ENCODE assay signal across 15 cellular contexts in genomic region chr16:74743045-74743667, GRCh38. TPM values are rescaled to one million over a fixed set of nuclear protein-coding genes. Genes with fewer than 3 reads are reported as not detected.
DNase-seq lines count a peak whose midpoint lies in the region; ATAC-seq, FAIRE-seq and TF ChIP-seq lines count a peak whose summit lies in the region.
"Had no signal": no experiment of that assay in that cellular context is flagged by ENCODE, and none has a peak within 500 bp of the region (broad histone marks: within the 10 kb centered on the region; RNA-seq: fewer than 3 reads in every experiment).

No MANE protein-coding gene starts in this region.

- RAD21 ChIA-PET in HCT116 (lab: Charles Lee; ENCODE audit: low non-redundant PET in 1 of 2, low total read pairs in 2 of 2, uncharacterized antibody in 2 of 2, unreplicated experiment in 2 of 2) = no interaction called here

- TF ChIP-seq CTCF in HCT116 (IDR thresholded peaks at IDR 0.05 in 2 of 3, conservative IDR thresholded peaks at IDR 0.05 in 1 of 3; ENCODE audit: borderline replicate concordance in 1 of 3, insufficient read depth in 1 of 3, low read depth in 2 of 3, low read length in 2 of 3) (no peak), mesothelial cell of epicardium (IDR thresholded peaks at IDR 0.05; ENCODE audit: unreplicated experiment) (no peak)

- ATAC-seq in HCT116 = peak; percentile 24; the same call in 1 of the 2 replicates
- no peak for ATAC-seq in GM18519 (IDR thresholded peaks at IDR 0.05; ENCODE audit: low FRiP score, unreplicated experiment)
- ATAC-seq in aorta (ENCODE audit: low FRiP score) = no peak

- no peak for TF ChIP-seq RAD21 in HCT116 (IDR thresholded peaks at IDR 0.05; ENCODE audit: low read depth)

- H2AFZ ChIP-seq in HCT116 (ENCODE audit: low read depth, low read length, poor library complexity, severe bottlenecking) = peak overlapping the region; percentile 20

- BruUV-seq in HCT116 (replicated peaks; lab: Mats Ljungman, UMichigan) = TSS peak; percentile 93

- no peak for TF ChIP-seq POLR2A in HCT116 (IDR thresholded peaks at IDR 0.05; ENCODE audit: borderline replicate concordance, extremely low read depth, insufficient read depth, insufficient read length)

- H3K27me3 Mint-ChIP-seq in mesothelial cell of epicardium (ENCODE audit: low read depth) = no peaks in the 10 kb centered on the region
- H3K27me3 Mint-ChIP-seq: activated CD4-positive, alpha-beta memory T cell treated with anti-CD3 and anti-CD28 coated beads, Interleukin-2, amount 10 ng/mL, durations not matched to agents 7 days and 5 days had no signal

- no peak overlapping the region for H3K4me3 Mint-ChIP-seq in mesothelial cell of epicardium
- H3K4me3 Mint-ChIP-seq: activated CD4-positive, alpha-beta memory T cell treated with anti-CD3 and anti-CD28 coated beads, Interleukin-2, amount 10 ng/mL, durations not matched to agents 7 days and 5 days had no signal

- POLR2A ChIA-PET in HCT116 (lab: Charles Lee) = no interaction called here

- WGBS in small intestine, 3 donors = 22 to 42% (median 37%) methylated on average over 8 of the region's 8 CpGs
- WGBS in aorta, 2 donors = 34 to 35% methylated on average over 8 of the region's 8 CpGs

- H3K9me3 ChIP-seq in HCT116 (ENCODE audit: control insufficient read depth in 1 of 2, insufficient read depth in 1 of 2, low read depth in 1 of 2, low read length in 2 of 2) = no peaks in the 10 kb centered on the region
- no peaks in the 10 kb centered on the region for H3K9me3 ChIP-seq in small intestine (ENCODE audit: control insufficient read depth, low read depth)
- no peaks in the 10 kb centered on the region for H3K9me3 ChIP-seq in aorta (ENCODE audit: control insufficient read depth, low read length)
- H3K9me3 ChIP-seq: esophagus muscularis mucosa had no signal

- H3K27ac ChIP-seq in HCT116 (ENCODE audit: low read depth, low read length) = peak overlapping the region; percentile 42
- peak overlapping the region; percentile 79 to 95 for H3K27ac ChIP-seq in small intestine (ENCODE audit: low read depth in 1 of 2, low read length in 1 of 2)
- no peak overlapping the region for H3K27ac ChIP-seq in aorta (ENCODE audit: low read depth in 1 of 2, low read length in 2 of 2)
- H3K27ac ChIP-seq: esophagus muscularis mucosa had no signal

- H3K9ac ChIP-seq in HCT116 (ENCODE audit: low read length) = peak overlapping the region; percentile 64

- H3K27me3 ChIP-seq in HCT116 (ENCODE audit: insufficient read depth, low read length) (no peaks in the 10 kb centered on the region), small intestine (ENCODE audit: control insufficient read depth in 2 of 2, insufficient read depth in 2 of 2, low read length in 2 of 2) (no peaks in the 10 kb centered on the region), aorta (ENCODE audit: control insufficient read depth in 1 of 2, insufficient read depth in 2 of 2, low read length in 1 of 2) (no peaks in the 10 kb centered on the region)

- H4K20me1 ChIP-seq in HCT116 (ENCODE audit: insufficient read depth) = no peaks in the 10 kb centered on the region

- H3K4me3 ChIP-seq in HCT116 (replicated peaks in 1 of 2; ENCODE audit: low read depth in 1 of 2, low read length in 2 of 2) = peak overlapping the region; percentile 33 to 52
- no peak overlapping the region for H3K4me3 ChIP-seq in small intestine (ENCODE audit: low read depth in 1 of 2, low read length in 2 of 2)
- no peak overlapping the region for H3K4me3 ChIP-seq in aorta (ENCODE audit: low read length in 2 of 2)
- H3K4me3 ChIP-seq: esophagus muscularis mucosa had no signal

- H3K4me1 ChIP-seq in HCT116 (ENCODE audit: control insufficient read depth in 1 of 2, insufficient read depth in 2 of 2, low read length in 2 of 2) (peaks cover 45 to 77% of the 10 kb centered on the region in 2 experiments), small intestine (ENCODE audit: control insufficient read depth in 2 of 2, insufficient read depth in 1 of 2, low read depth in 1 of 2, low read length in 1 of 2) (peaks cover 4% of the 10 kb centered on the region in 2 donors), aorta (ENCODE audit: control insufficient read depth in 1 of 2, insufficient read depth in 2 of 2, low read length in 2 of 2) (peaks cover 0 to 1% of the 10 kb centered on the region in 2 donors)

- CTCF ChIA-PET in HCT116 (lab: Charles Lee) = interaction anchor here (1.1 to 1.2 kb wide), 2 partner anchors 10 to 119 kb away, joined by 3 to 4 read pairs; no protein-coding TSS in a partner anchor

- H3K4me1 Mint-ChIP-seq in mesothelial cell of epicardium = peaks cover 11% of the 10 kb centered on the region
- H3K4me1 Mint-ChIP-seq: activated CD4-positive, alpha-beta memory T cell treated with anti-CD3 and anti-CD28 coated beads, Interleukin-2, amount 10 ng/mL, durations not matched to agents 7 days and 5 days had no signal

- no peaks in the 10 kb centered on the region for H3K9me3 Mint-ChIP-seq in mesothelial cell of epicardium
- H3K9me3 Mint-ChIP-seq: activated CD4-positive, alpha-beta memory T cell treated with anti-CD3 and anti-CD28 coated beads, Interleukin-2, amount 10 ng/mL, durations not matched to agents 7 days and 5 days had no signal

- intact Hi-C loops in HCT116 (cut with micrococcal nuclease) = no loop called here
- intact Hi-C loops in aorta (cut with DNase I) = no loop called here

- H3K4me2 ChIP-seq in HCT116 (ENCODE audit: low read length) = peak overlapping the region; percentile 87

- no peak for FAIRE-seq in small intestine (lab: Jason Lieb, UNC)

- no peaks in the 10 kb centered on the region for H3K36me3 Mint-ChIP-seq in mesothelial cell of epicardium

- DNase-seq in HCT116 (ENCODE audit: low read depth, low spot score) (no peak), amniotic epithelial cell (ENCODE audit: low read depth) (peak; percentile 43), kidney glomerular epithelial cell (lab: John Stamatoyannopoulos, UW) (peak; percentile 53), small intestine (no peak), mesothelial cell of epicardium (ENCODE audit: low spot score in 2 of 2, unreplicated experiment in 2 of 2) (no peak), T1000 (lab: John Stamatoyannopoulos, UW) (no peak), aorta (no peak)
- DNase-seq: activated CD4-positive, alpha-beta memory T cell treated with anti-CD3 and anti-CD28 coated beads, Interleukin-2, amount 10 ng/mL, durations not matched to agents 7 days and 5 days; GDM1; GOT3; midbrain; stimulated activated CD4-positive, alpha-beta T cell treated with anti-CD3 and anti-CD28 coated beads, Interleukin-4, amount 100 ng/mL, for 4 hours; stimulated activated naive CD4-positive, alpha-beta T cell treated with Interleukin-2 at 50 U/mL for 16 hours had no signal

- H3K9me2 ChIP-seq in HCT116 (ENCODE audit: insufficient read depth) = no peaks in the 10 kb centered on the region

- H3K36me3 ChIP-seq in HCT116 (ENCODE audit: control insufficient read depth in 1 of 2, insufficient read depth in 2 of 2, low read length in 2 of 2) (no peaks in the 10 kb centered on the region), small intestine (ENCODE audit: control insufficient read depth in 2 of 2, insufficient read depth in 2 of 2, low read length in 2 of 2) (no peaks in the 10 kb centered on the region), aorta (ENCODE audit: control insufficient read depth in 1 of 2, insufficient read depth in 2 of 2, low read length in 1 of 2) (no peaks in the 10 kb centered on the region)
- H3K36me3 ChIP-seq: esophagus muscularis mucosa had no signal

- H3K27ac Mint-ChIP-seq in mesothelial cell of epicardium = no peak overlapping the region
- H3K27ac Mint-ChIP-seq: activated CD4-positive, alpha-beta memory T cell treated with anti-CD3 and anti-CD28 coated beads, Interleukin-2, amount 10 ng/mL, durations not matched to agents 7 days and 5 days had no signal

- no peaks in the 10 kb centered on the region for H3K79me2 ChIP-seq in HCT116 (ENCODE audit: insufficient read depth, low read length)

TF ChIP-seq in HCT116, 20 proteins besides CTCF, POLR2A, EP300 and RAD21 (continues in another document):
- TF ChIP-seq ELF1 (IDR thresholded peaks at IDR 0.05; ENCODE audit: borderline replicate concordance, low read depth) (no peak), SP1 (IDR thresholded peaks at IDR 0.05; ENCODE audit: low read depth) (no peak), EZH2 (IDR thresholded peaks at IDR 0.05) (no peak), REST (IDR thresholded peaks at IDR 0.05; ENCODE audit: low read depth) (no peak), CBX3 (IDR thresholded peaks at IDR 0.05; ENCODE audit: low read depth) (no peak), SIN3A (IDR thresholded peaks at IDR 0.05; ENCODE audit: low read depth) (no peak)

RNA-seq across cellular contexts. Expression of gene FA2H, which starts 31.5 kb away (rescaled TPM):
- total RNA-seq in HCT116 (2021; ENCODE audit: unreplicated experiment) (11.1 TPM), mesothelial cell of epicardium (0.18 TPM in 1 of 3 replicates, not detected in the others), aorta (under 1 TPM; 0.49 to 0.54 TPM)
- 15.0 and 21.9 TPM in 2 replicates for polyA plus RNA-seq in HCT116 (2012)
- polyA plus RNA-seq in small intestine (10 to 100 TPM in 1 of 3 donors, 1 to 10 TPM in 2; 6.7 to 17.8 (median 8.4) TPM), aorta (1 to 10 TPM in 1 of 2 donors, not detected in 1; 1.9 TPM)

RNA-seq across cellular contexts. Expression of gene MLKL, which starts 42.5 kb away (rescaled TPM):
- total RNA-seq in HCT116 (2021; ENCODE audit: unreplicated experiment) (8.3 TPM), mesothelial cell of epicardium (not detected in 3 replicates), aorta (10 to 100 TPM; 23.7 to 31.3 TPM)
- 4.8 and 6.3 TPM in 2 replicates for polyA plus RNA-seq in HCT116 (2012)
- polyA plus RNA-seq in small intestine (10 to 100 TPM in 2 of 3 donors, 1 to 10 TPM in 1; 6.5 to 18.9 (median 12.3) TPM), aorta (10 to 100 TPM; 10.9 to 20.3 TPM)

Comparison
In these comparisons a context has a peak if more than half of its experiments do, and no peak if none do; other contexts are left out.
1. DNase-seq: peak in amniotic epithelial cell (single experiment) and kidney glomerular epithelial cell (single experiment); none in HCT116 (single experiment), small intestine (single experiment), mesothelial cell of epicardium (0 of 2), T1000 (single experiment) and aorta (0 of 2).
2. H3K27ac ChIP-seq: peak in HCT116 (single experiment) and small intestine (2 of 2); none in aorta (0 of 2).
3. H3K4me3 ChIP-seq: peak in HCT116 (2 of 2); none in small intestine (0 of 2) and aorta (0 of 2).